In genomic region chr16:14497245-14498082, GRCh38 we compare ENCODE assay signal across 1 cellular context.
TF ChIP-seq lines count a peak whose summit lies in the region.

No MANE protein-coding gene starts in this region.

TF ChIP-seq in HepG2, 621 proteins besides CTCF, POLR2A, EP300 and RAD21 (continued from another document and continues in another):
- TF ChIP-seq HNF1A (IDR thresholded peaks at IDR 0.05; ENCODE audit: low read depth) (no peak), HNF1A (CRISPR knock-in tag; IDR thresholded peaks at IDR 0.05; ENCODE audit: borderline replicate concordance) (peak; percentile 77; the same call in 1 of the 2 replicates), ZGPAT (CRISPR knock-in tag; IDR thresholded peaks at IDR 0.05) (0 out of 2 replicates have a peak, but pooled peaks have one; percentile 56), MEIS2 (CRISPR knock-in tag; IDR thresholded peaks at IDR 0.05) (peak; percentile 75; the same call in 1 of the 2 replicates), HNF4G (IDR thresholded peaks at IDR 0.05; ENCODE audit: borderline replicate concordance, low read depth, low read length) (no peak), HNF4G (CRISPR knock-in tag; IDR thresholded peaks at IDR 0.05; ENCODE audit: borderline replicate concordance, low read depth) (no peak), ZNF567 (CRISPR knock-in tag; IDR thresholded peaks at IDR 0.05; ENCODE audit: borderline replicate concordance) (0 out of 2 replicates have a peak, but pooled peaks have one; percentile 31), JUNB (CRISPR knock-in tag; IDR thresholded peaks at IDR 0.05; ENCODE audit: borderline replicate concordance) (no peak), THAP7 (CRISPR knock-in tag; IDR thresholded peaks at IDR 0.05) (no peak), ZFP62 (CRISPR knock-in tag; IDR thresholded peaks at IDR 0.05) (no peak), HBP1 (CRISPR knock-in tag; IDR thresholded peaks at IDR 0.05; ENCODE audit: low read depth) (no peak), ZNF691 (CRISPR knock-in tag; IDR thresholded peaks at IDR 0.05; ENCODE audit: borderline replicate concordance, low read depth) (0 out of 2 replicates have a peak, but pooled peaks have one; percentile 36), MBNL3 (CRISPR knock-in tag; conservative IDR thresholded peaks at IDR 0.05) (no peak), ONECUT2 (CRISPR knock-in tag; IDR thresholded peaks at IDR 0.05) (no peak), BRD4 (CRISPR knock-in tag; IDR thresholded peaks at IDR 0.05) (0 out of 2 replicates have a peak, but pooled peaks have one; percentile 19), RFX1 (IDR thresholded peaks at IDR 0.05) (no peak), SRSF4 (IDR thresholded peaks at IDR 0.05; ENCODE audit: low read depth, low read length, poor library complexity, severe bottlenecking) (no peak), ZNF562 (CRISPR knock-in tag; IDR thresholded peaks at IDR 0.05; ENCODE audit: borderline replicate concordance) (no peak), REXO4 (CRISPR knock-in tag; IDR thresholded peaks at IDR 0.05; ENCODE audit: borderline replicate concordance) (no peak), REPIN1 (CRISPR knock-in tag; IDR thresholded peaks at IDR 0.05; ENCODE audit: borderline replicate concordance, low read depth) (no peak; the same call in 1 of the 2 replicates), HNRNPK (IDR thresholded peaks at IDR 0.05; ENCODE audit: low read depth, low read length, poor library complexity, severe bottlenecking) (no peak), ATF5 (CRISPR knock-in tag; IDR thresholded peaks at IDR 0.05; ENCODE audit: low read depth) (no peak), RARA (CRISPR knock-in tag; IDR thresholded peaks at IDR 0.05) (peak; percentile 67), ZNF766 (CRISPR knock-in tag; IDR thresholded peaks at IDR 0.05; ENCODE audit: borderline replicate concordance) (no peak), SAFB2 (CRISPR knock-in tag; IDR thresholded peaks at IDR 0.05; ENCODE audit: borderline replicate concordance, low read depth) (no peak; the same call in 1 of the 2 replicates), ATF7 (IDR thresholded peaks at IDR 0.05) (no peak), ATF7 (CRISPR knock-in tag; IDR thresholded peaks at IDR 0.05) (peak; percentile 48; the same call in 1 of the 2 replicates), ZNF652 (CRISPR knock-in tag; IDR thresholded peaks at IDR 0.05; ENCODE audit: borderline replicate concordance, low read depth) (no peak), SMARCE1 (IDR thresholded peaks at IDR 0.05; ENCODE audit: borderline replicate concordance) (no peak), ZEB1 (IDR thresholded peaks at IDR 0.05; ENCODE audit: insufficient replicate concordance, low read depth) (no peak), GABPA (IDR thresholded peaks at IDR 0.05; ENCODE audit: low read depth, low read length) (no peak), GABPA (CRISPR knock-in tag; IDR thresholded peaks at IDR 0.05; ENCODE audit: low read depth) (no peak; the same call in 1 of the 2 replicates), ZNF260 (CRISPR knock-in tag; IDR thresholded peaks at IDR 0.05; ENCODE audit: borderline replicate concordance, low read depth) (no peak)
- TF ChIP-seq, protein P1, sequence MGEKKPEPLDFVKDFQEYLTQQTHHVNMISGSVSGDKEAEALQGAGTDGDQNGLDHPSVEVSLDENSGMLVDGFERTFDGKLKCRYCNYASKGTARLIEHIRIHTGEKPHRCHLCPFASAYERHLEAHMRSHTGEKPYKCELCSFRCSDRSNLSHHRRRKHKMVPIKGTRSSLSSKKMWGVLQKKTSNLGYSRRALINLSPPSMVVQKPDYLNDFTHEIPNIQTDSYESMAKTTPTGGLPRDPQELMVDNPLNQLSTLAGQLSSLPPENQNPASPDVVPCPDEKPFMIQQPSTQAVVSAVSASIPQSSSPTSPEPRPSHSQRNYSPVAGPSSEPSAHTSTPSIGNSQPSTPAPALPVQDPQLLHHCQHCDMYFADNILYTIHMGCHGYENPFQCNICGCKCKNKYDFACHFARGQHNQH (CRISPR knock-in tag; IDR thresholded peaks at IDR 0.05), result no peak
- TF ChIP-seq, protein P2, sequence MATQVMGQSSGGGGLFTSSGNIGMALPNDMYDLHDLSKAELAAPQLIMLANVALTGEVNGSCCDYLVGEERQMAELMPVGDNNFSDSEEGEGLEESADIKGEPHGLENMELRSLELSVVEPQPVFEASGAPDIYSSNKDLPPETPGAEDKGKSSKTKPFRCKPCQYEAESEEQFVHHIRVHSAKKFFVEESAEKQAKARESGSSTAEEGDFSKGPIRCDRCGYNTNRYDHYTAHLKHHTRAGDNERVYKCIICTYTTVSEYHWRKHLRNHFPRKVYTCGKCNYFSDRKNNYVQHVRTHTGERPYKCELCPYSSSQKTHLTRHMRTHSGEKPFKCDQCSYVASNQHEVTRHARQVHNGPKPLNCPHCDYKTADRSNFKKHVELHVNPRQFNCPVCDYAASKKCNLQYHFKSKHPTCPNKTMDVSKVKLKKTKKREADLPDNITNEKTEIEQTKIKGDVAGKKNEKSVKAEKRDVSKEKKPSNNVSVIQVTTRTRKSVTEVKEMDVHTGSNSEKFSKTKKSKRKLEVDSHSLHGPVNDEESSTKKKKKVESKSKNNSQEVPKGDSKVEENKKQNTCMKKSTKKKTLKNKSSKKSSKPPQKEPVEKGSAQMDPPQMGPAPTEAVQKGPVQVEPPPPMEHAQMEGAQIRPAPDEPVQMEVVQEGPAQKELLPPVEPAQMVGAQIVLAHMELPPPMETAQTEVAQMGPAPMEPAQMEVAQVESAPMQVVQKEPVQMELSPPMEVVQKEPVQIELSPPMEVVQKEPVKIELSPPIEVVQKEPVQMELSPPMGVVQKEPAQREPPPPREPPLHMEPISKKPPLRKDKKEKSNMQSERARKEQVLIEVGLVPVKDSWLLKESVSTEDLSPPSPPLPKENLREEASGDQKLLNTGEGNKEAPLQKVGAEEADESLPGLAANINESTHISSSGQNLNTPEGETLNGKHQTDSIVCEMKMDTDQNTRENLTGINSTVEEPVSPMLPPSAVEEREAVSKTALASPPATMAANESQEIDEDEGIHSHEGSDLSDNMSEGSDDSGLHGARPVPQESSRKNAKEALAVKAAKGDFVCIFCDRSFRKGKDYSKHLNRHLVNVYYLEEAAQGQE (IDR thresholded peaks at IDR 0.05; ENCODE audit: borderline replicate concordance in 1 of 2, low read depth in 1 of 2, low read length in 2 of 2), result no peak
- TF ChIP-seq, protein P3, sequence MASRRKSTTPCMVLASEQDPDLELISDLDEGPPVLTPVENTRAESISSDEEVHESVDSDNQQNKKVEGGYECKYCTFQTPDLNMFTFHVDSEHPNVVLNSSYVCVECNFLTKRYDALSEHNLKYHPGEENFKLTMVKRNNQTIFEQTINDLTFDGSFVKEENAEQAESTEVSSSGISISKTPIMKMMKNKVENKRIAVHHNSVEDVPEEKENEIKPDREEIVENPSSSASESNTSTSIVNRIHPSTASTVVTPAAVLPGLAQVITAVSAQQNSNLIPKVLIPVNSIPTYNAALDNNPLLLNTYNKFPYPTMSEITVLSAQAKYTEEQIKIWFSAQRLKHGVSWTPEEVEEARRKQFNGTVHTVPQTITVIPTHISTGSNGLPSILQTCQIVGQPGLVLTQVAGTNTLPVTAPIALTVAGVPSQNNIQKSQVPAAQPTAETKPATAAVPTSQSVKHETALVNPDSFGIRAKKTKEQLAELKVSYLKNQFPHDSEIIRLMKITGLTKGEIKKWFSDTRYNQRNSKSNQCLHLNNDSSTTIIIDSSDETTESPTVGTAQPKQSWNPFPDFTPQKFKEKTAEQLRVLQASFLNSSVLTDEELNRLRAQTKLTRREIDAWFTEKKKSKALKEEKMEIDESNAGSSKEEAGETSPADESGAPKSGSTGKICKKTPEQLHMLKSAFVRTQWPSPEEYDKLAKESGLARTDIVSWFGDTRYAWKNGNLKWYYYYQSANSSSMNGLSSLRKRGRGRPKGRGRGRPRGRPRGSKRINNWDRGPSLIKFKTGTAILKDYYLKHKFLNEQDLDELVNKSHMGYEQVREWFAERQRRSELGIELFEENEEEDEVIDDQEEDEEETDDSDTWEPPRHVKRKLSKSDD (CRISPR knock-in tag; IDR thresholded peaks at IDR 0.05; ENCODE audit: low read depth), result 0 out of 2 replicates have a peak, but pooled peaks have one; percentile 15
- TF ChIP-seq, protein P4, sequence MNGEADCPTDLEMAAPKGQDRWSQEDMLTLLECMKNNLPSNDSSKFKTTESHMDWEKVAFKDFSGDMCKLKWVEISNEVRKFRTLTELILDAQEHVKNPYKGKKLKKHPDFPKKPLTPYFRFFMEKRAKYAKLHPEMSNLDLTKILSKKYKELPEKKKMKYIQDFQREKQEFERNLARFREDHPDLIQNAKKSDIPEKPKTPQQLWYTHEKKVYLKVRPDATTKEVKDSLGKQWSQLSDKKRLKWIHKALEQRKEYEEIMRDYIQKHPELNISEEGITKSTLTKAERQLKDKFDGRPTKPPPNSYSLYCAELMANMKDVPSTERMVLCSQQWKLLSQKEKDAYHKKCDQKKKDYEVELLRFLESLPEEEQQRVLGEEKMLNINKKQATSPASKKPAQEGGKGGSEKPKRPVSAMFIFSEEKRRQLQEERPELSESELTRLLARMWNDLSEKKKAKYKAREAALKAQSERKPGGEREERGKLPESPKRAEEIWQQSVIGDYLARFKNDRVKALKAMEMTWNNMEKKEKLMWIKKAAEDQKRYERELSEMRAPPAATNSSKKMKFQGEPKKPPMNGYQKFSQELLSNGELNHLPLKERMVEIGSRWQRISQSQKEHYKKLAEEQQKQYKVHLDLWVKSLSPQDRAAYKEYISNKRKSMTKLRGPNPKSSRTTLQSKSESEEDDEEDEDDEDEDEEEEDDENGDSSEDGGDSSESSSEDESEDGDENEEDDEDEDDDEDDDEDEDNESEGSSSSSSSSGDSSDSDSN (CRISPR knock-in tag; IDR thresholded peaks at IDR 0.05), result no peak
